21 cellular contexts compared by ENCODE assay signal in the genomic region with DNA sequence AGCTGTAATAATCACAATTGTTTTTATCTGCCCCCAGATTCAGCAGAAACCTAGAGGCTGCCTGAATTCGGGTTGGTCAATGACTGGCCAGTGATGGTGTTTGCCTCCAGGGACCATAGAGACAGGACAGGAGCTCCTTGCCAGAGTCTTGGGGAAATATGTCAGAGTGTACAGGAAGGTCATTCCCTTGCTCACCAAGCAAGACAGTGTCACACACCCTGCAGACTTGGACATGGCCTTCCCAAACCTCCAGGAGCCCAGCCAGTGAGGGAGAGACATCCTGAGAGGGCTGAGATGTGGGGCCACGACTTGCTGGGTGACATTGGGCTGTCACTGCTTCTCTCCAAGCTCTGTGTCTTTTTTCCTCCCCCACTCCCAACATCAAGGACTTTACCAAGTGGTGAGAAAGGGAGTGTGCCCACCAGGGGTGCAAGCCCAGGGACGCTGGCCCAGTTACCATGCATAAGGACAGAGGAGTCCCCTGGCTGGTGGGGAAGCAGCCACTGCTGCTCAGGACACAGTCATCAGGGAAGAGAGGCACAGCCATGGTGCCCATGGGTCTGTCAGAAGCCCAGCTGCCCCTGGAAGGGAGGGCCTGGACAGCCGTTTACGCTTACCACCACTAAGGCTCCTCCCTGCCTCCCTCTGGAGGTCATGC. TPM values are rescaled to one million over a fixed set of nuclear protein-coding genes. Genes with fewer than 3 reads are reported as not detected.
DNase-seq lines count a peak whose midpoint lies in the region; ATAC-seq and TF ChIP-seq lines count a peak whose summit lies in the region.
"Had no signal": no experiment of that assay in that cellular context is flagged by ENCODE, and none has a peak within 500 bp of the region (broad histone marks: within the 10 kb centered on the region; RNA-seq: fewer than 3 reads in every experiment).

No MANE protein-coding gene starts in this region.

- H3K27ac Mint-ChIP-seq in activated T-cell treated with anti-CD3 and anti-CD28 coated beads, Interleukin-2, amount 50 U/mL, for 24 hours: no peak overlapping the region
- H3K27ac Mint-ChIP-seq: B cell had no signal

- no peaks in the 10 kb centered on the region for H3K36me3 Mint-ChIP-seq in activated T-cell treated with anti-CD3 and anti-CD28 coated beads, Interleukin-2, amount 50 U/mL, for 24 hours (ENCODE audit: low read depth)

- TF ChIP-seq CTCF in omental fat pad (IDR thresholded peaks at IDR 0.05) (no peak), RWPE1 (conservative IDR thresholded peaks at IDR 0.05; ENCODE audit: low read depth) (no peak)

- H3K27me3 Mint-ChIP-seq in activated T-cell treated with anti-CD3 and anti-CD28 coated beads, Interleukin-2, amount 50 U/mL, for 24 hours: peaks cover 22% of the 10 kb centered on the region

- peak; percentile 9 for DNase-seq in AG20443 (ENCODE audit: low spot score)
- DNase-seq in H7: peak; percentile 50
- peak; percentile 30 for DNase-seq in ecto neural progenitor cell (ENCODE audit: low spot score)
- DNase-seq in mesenteric fat pad (ENCODE audit: low spot score): peak; percentile 81
- no peak for DNase-seq in omental fat pad (ENCODE audit: low spot score)
- no peak for DNase-seq in activated T-cell treated with anti-CD3 and anti-CD28 coated beads, Interleukin-2, amount 50 U/mL, for 24 hours
- DNase-seq in RWPE1 (ENCODE audit: low spot score): no peak
- DNase-seq in OCI-M1 (lab: John Stamatoyannopoulos, UW): no peak
- DNase-seq: EL, GF-D8, KG1, NCI-H1092 treated with DMSO at 0.1 percent for 48 hours, NCI-H146, NCI-H2029 treated with DMSO at 0.1 percent for 48 hours, NCI-H524, NCI-H82, Right ventricle myocardium superior had no signal

- H3K4me1 Mint-ChIP-seq in activated T-cell treated with anti-CD3 and anti-CD28 coated beads, Interleukin-2, amount 50 U/mL, for 24 hours (ENCODE audit: low read depth): peaks cover 8% of the 10 kb centered on the region

- H3K9me3 Mint-ChIP-seq in activated T-cell treated with anti-CD3 and anti-CD28 coated beads, Interleukin-2, amount 50 U/mL, for 24 hours: peaks cover 5% of the 10 kb centered on the region

- POLR2A ChIA-PET in RWPE1 (lab: Yijun Ruan, JAX; ENCODE audit: low non-redundant PET): no interaction called here

- CTCF ChIA-PET in RWPE1 (lab: Yijun Ruan, JAX): interaction anchor here (0.6 kb wide), 1 partner anchor 9 kb away, joined by 3 read pairs; no protein-coding TSS in a partner anchor

- no peak for ATAC-seq in omental fat pad (ENCODE audit: low FRiP score)

- H3K4me3 Mint-ChIP-seq in activated T-cell treated with anti-CD3 and anti-CD28 coated beads, Interleukin-2, amount 50 U/mL, for 24 hours: no peak overlapping the region
- H3K4me3 Mint-ChIP-seq: B cell had no signal

- H3K4me3 ChIP-seq in H7 (ENCODE audit: insufficient read depth, low read depth, low read length): no peak overlapping the region
- H3K4me3 ChIP-seq: HAP-1 had no signal

- no peak overlapping the region for H3K27ac ChIP-seq in RWPE1

- H3K36me3 ChIP-seq in H7 (replicated peaks; ENCODE audit: control insufficient read depth, insufficient read depth, low read length): no peaks in the 10 kb centered on the region
- H3K36me3 ChIP-seq: HAP-1 had no signal

- H3K27me3 ChIP-seq in H7 (ENCODE audit: control insufficient read depth, insufficient read depth, low read length): no peaks in the 10 kb centered on the region; the same call in 1 of the 2 replicates

RNA-seq across cellular contexts. Expression of a gene that starts 25.3 kb away (rescaled TPM):
- total RNA-seq in H7 (2014; rRNA removed; shearing (Covaris generic)): not detected in 2 replicates
- total RNA-seq in mesenteric fat pad (not detected), omental fat pad (not detected)
- total RNA-seq: B cell, HT1080, OCI-LY7, Right ventricle myocardium superior had no signal

RNA-seq across cellular contexts. Expression of a gene that starts 40.3 kb away (rescaled TPM):
- not detected in 2 replicates for total RNA-seq in H7 (2014; rRNA removed; shearing (Covaris generic))
- total RNA-seq in mesenteric fat pad (not detected), omental fat pad (not detected)
- total RNA-seq: B cell, HT1080, OCI-LY7, Right ventricle myocardium superior had no signal

RNA-seq across cellular contexts. Expression of a gene that starts 44.1 kb away (rescaled TPM):
- total RNA-seq in H7 (2014; rRNA removed; shearing (Covaris generic)): not detected in 2 replicates
- total RNA-seq in mesenteric fat pad: not detected
- not detected for total RNA-seq in omental fat pad
- total RNA-seq: B cell, HT1080, OCI-LY7, Right ventricle myocardium superior had no signal

Comparison
In these comparisons a context has a peak if more than half of its experiments do, and no peak if none do; other contexts are left out.
1. DNase-seq: peak in AG20443 (single experiment), H7 (single experiment), ecto neural progenitor cell (single experiment) and mesenteric fat pad (single experiment); none in omental fat pad (single experiment), activated T-cell treated with anti-CD3 and anti-CD28 coated beads, Interleukin-2, amount 50 U/mL, for 24 hours (single experiment), RWPE1 (single experiment) and OCI-M1 (single experiment).